Comparison of ENCODE assay signal across 9 cellular contexts in the genomic region with DNA sequence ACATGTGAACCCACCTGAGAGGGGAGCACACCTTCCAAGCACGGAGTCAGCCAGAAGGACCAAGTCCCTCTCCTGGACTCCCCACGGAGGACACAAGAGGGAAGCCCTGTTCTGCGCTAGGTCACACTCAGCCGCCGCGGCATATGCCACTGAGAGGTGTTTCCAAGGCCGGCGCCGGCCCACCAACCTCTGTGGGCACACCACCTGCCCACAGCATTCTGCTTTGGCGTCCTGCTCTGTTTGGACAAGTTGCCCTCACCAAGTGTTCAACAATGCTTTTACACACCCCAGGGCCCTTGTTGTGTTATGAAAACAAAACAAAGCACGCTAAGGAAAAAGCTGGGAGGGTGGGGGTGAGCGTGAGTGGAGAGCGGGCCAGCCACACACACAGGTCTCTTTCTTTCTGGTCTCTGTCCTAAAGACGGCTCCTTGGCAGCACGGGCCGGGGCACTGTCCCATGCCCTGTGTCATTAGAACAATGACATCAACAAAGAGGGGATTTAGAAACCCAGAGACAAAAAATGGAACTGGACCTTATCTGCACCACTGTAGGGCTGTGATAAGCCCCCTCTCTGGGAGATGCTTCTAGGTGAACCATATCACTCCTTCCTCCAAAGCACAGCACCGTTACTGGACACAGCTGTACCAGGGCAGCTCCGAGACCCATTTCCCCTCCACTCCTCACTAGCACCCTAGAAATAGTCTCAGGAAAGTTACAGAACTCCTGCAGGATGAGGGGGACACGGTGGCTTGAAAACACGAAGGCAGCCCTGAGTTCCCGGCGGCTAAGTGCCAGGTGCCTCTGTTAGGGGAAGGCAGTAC. TPM values are rescaled to one million over a fixed set of nuclear protein-coding genes. Genes with fewer than 3 reads are reported as not detected.
DNase-seq lines count a peak whose midpoint lies in the region; ATAC-seq and TF ChIP-seq lines count a peak whose summit lies in the region.
"Had no signal": no experiment of that assay in that cellular context is flagged by ENCODE, and none has a peak within 500 bp of the region (broad histone marks: within the 10 kb centered on the region; RNA-seq: fewer than 3 reads in every experiment).

No MANE protein-coding gene starts in this region.

- H3K27me3 Mint-ChIP-seq in GM23338 (ENCODE audit: insufficient read depth, low read depth, poor library complexity) (peaks cover 35% of the 10 kb centered on the region), activated B cell treated with CpG ODN at 0.5 μM for 24 hours (no peaks in the 10 kb centered on the region)
- no peaks in the 10 kb centered on the region for H3K27me3 Mint-ChIP-seq in stimulated activated memory B cell treated with anti-CD40 and anti-IgM and Interleukin-4, amounts not matched to agents 10 μg/mL and 1 μg/mL and 100 μg/mL, for 72 hours

- H3K4me3 Mint-ChIP-seq in GM23338: no peak overlapping the region; the same call in 2 of the 3 replicates
- peak overlapping the region; percentile 69 for H3K4me3 Mint-ChIP-seq in activated B cell treated with CpG ODN at 0.5 μM for 24 hours
- peak overlapping the region; percentile 70 for H3K4me3 Mint-ChIP-seq in stimulated activated memory B cell treated with anti-CD40 and anti-IgM and Interleukin-4, amounts not matched to agents 10 μg/mL and 1 μg/mL and 100 μg/mL, for 72 hours

- H3K4me2 ChIP-seq in GM23338: peak overlapping the region; percentile 78

- CTCF ChIA-PET in activated B cell treated with CpG ODN at 0.5 μM for 24 hours (lab: Charles Lee): interaction anchor here (1.0 kb wide), 1 partner anchor 18 kb away, joined by 3 read pairs; no protein-coding TSS in a partner anchor

- no peak for TF ChIP-seq CTCF in GM23338 (conservative IDR thresholded peaks at IDR 0.05; ENCODE audit: low read depth in 2 of 2)
- no peak for TF ChIP-seq CTCF in activated B cell treated with CpG ODN at 0.5 μM for 24 hours (IDR thresholded peaks at IDR 0.05)
- TF ChIP-seq CTCF in left ventricle myocardium inferior (IDR thresholded peaks at IDR 0.05; ENCODE audit: borderline replicate concordance): no peak

- H3K79me2 ChIP-seq in GM23338 (replicated peaks; ENCODE audit: insufficient read depth): peaks cover 100% of the 10 kb centered on the region

- 0 out of 2 replicates have a peak, but pooled peaks cover 8% of the 10 kb centered on the region for H3K36me3 ChIP-seq in GM23338 (ENCODE audit: insufficient read depth)
- H3K36me3 ChIP-seq in left ventricle myocardium inferior: no peaks in the 10 kb centered on the region

- H3K4me3 ChIP-seq in GM23338 (no peak overlapping the region), left ventricle myocardium inferior (peak overlapping the region; percentile 52)

- DNase-seq in GM23338 (ENCODE audit: low spot score): no peak
- no peak for DNase-seq in activated B cell treated with CpG ODN at 0.5 μM for 24 hours
- no peak for DNase-seq in left ventricle myocardium inferior
- no peak for DNase-seq in GM19238 (ENCODE audit: insufficient read length, low spot score)
- DNase-seq in NCI-H187 (lab: John Stamatoyannopoulos, UW): no peak
- DNase-seq in DMS 273 (lab: John Stamatoyannopoulos, UW; ENCODE audit: unreplicated experiment): no peak
- no peak for DNase-seq in stimulated activated CD4-positive, alpha-beta T cell treated with anti-CD3 and anti-CD28 coated beads, Interleukin-1b, Interleukin-23, amount 100 ng/mL, for 48 hours
- DNase-seq: stimulated activated naive CD4-positive, alpha-beta T cell treated with Interleukin-2 at 50 U/mL for 16 hours had no signal

- H3K27ac Mint-ChIP-seq in GM23338 (peak overlapping the region; percentile 59; the same call in 1 of the 2 replicates), activated B cell treated with CpG ODN at 0.5 μM for 24 hours (peak overlapping the region; percentile 86)
- peak overlapping the region; percentile 83 for H3K27ac Mint-ChIP-seq in stimulated activated memory B cell treated with anti-CD40 and anti-IgM and Interleukin-4, amounts not matched to agents 10 μg/mL and 1 μg/mL and 100 μg/mL, for 72 hours

- H2AFZ ChIP-seq in GM23338: no peak overlapping the region

- H3K9me3 Mint-ChIP-seq in GM23338: no peaks in the 10 kb centered on the region
- no peaks in the 10 kb centered on the region for H3K9me3 Mint-ChIP-seq in activated B cell treated with CpG ODN at 0.5 μM for 24 hours
- H3K9me3 Mint-ChIP-seq in stimulated activated memory B cell treated with anti-CD40 and anti-IgM and Interleukin-4, amounts not matched to agents 10 μg/mL and 1 μg/mL and 100 μg/mL, for 72 hours: no peaks in the 10 kb centered on the region

- peaks cover 53% of the 10 kb centered on the region for H4K20me1 ChIP-seq in GM23338 (replicated peaks; ENCODE audit: insufficient read depth)

- H3K36me3 Mint-ChIP-seq in GM23338 (ENCODE audit: low read depth) (peaks cover 41% of the 10 kb centered on the region), activated B cell treated with CpG ODN at 0.5 μM for 24 hours (ENCODE audit: low read depth) (no peaks in the 10 kb centered on the region)
- H3K36me3 Mint-ChIP-seq in stimulated activated memory B cell treated with anti-CD40 and anti-IgM and Interleukin-4, amounts not matched to agents 10 μg/mL and 1 μg/mL and 100 μg/mL, for 72 hours: peaks cover 12% of the 10 kb centered on the region

- peaks cover 99% of the 10 kb centered on the region for H3K4me1 Mint-ChIP-seq in GM23338
- peaks cover 98% of the 10 kb centered on the region for H3K4me1 Mint-ChIP-seq in activated B cell treated with CpG ODN at 0.5 μM for 24 hours
- H3K4me1 Mint-ChIP-seq in stimulated activated memory B cell treated with anti-CD40 and anti-IgM and Interleukin-4, amounts not matched to agents 10 μg/mL and 1 μg/mL and 100 μg/mL, for 72 hours: peaks cover 97% of the 10 kb centered on the region

- H3K9me3 ChIP-seq in left ventricle myocardium inferior (replicated peaks): no peaks in the 10 kb centered on the region

- no peaks in the 10 kb centered on the region for H3K9me2 ChIP-seq in GM23338 (ENCODE audit: insufficient read depth)

- peaks cover 21% of the 10 kb centered on the region; the same call in 1 of the 2 replicates for H3F3A ChIP-seq in GM23338 (replicated peaks; ENCODE audit: low read depth)

- H3K27ac ChIP-seq in GM23338 (ENCODE audit: low read depth) (peak overlapping the region; percentile 80), left ventricle myocardium inferior (replicated peaks) (peak overlapping the region; percentile 89)

- ATAC-seq in GM23338: no peak
- no peak for ATAC-seq in activated B cell treated with CpG ODN at 0.5 μM for 24 hours (ENCODE audit: low read depth)
- no peak for ATAC-seq in stimulated activated memory B cell treated with anti-CD40 and anti-IgM and Interleukin-4, amounts not matched to agents 10 μg/mL and 1 μg/mL and 100 μg/mL, for 72 hours

- H3K4me1 ChIP-seq in GM23338 (ENCODE audit: insufficient read depth) (peaks cover 92% of the 10 kb centered on the region), left ventricle myocardium inferior (peaks cover 98% of the 10 kb centered on the region)

- POLR2A ChIA-PET in activated B cell treated with CpG ODN at 0.5 μM for 24 hours (lab: Charles Lee): interaction anchor here (0.7 to 2.3 kb wide), 11 partner anchors 8 to 1368 kb away, joined by 3 to 37 read pairs (median 4); a partner anchor contains a TSS

- H3K27me3 ChIP-seq in GM23338 (ENCODE audit: insufficient read depth) (no peaks in the 10 kb centered on the region), left ventricle myocardium inferior (ENCODE audit: low read depth) (no peaks in the 10 kb centered on the region)

- intact Hi-C loops in activated B cell treated with CpG ODN at 0.5 μM for 24 hours (cut with micrococcal nuclease): loop anchor here (1.0 to 2.0 kb wide), 7 partner anchors 15 to 1353 kb away; a partner anchor contains a TSS
- intact Hi-C loops in left ventricle myocardium inferior (cut with micrococcal nuclease): no loop called here

TF ChIP-seq in GM23338, 12 proteins besides CTCF, POLR2A, EP300 and RAD21:
- TF ChIP-seq NANOG (IDR thresholded peaks at IDR 0.05; ENCODE audit: borderline replicate concordance): no peak

RNA-seq across cellular contexts. Expression of a gene that starts 17.0 kb away (rescaled TPM):
- total RNA-seq in GM23338 (2014; rRNA removed; shearing (Covaris generic)): 28.8 and 29.8 TPM in 2 replicates
- 11.8 and 12.0 TPM in 2 replicates for polyA plus RNA-seq in GM23338 (2016; fragmentation: Nextera tagmentation; extraction: Ambion mirVana)
- total RNA-seq in activated B cell treated with CpG ODN at 0.5 μM for 24 hours (6.8 and 6.9 TPM in 2 replicates), left ventricle myocardium inferior (19.3 TPM)
